Comparison of ENCODE assay signal across 21 cellular contexts in genomic region chr1:38061290-38061689, GRCh38. TPM values are rescaled to one million over a fixed set of nuclear protein-coding genes. Genes with fewer than 3 reads are reported as not detected.
DNase-seq lines count a peak whose midpoint lies in the region; ATAC-seq, FAIRE-seq and TF ChIP-seq lines count a peak whose summit lies in the region.
"Had no signal": no experiment of that assay in that cellular context is flagged by ENCODE, and none has a peak within 500 bp of the region (broad histone marks: within the 10 kb centered on the region; RNA-seq: fewer than 3 reads in every experiment).

No MANE protein-coding gene starts in this region.

- no peaks in the 10 kb centered on the region for H3K36me3 ChIP-seq in HEK293 (ENCODE audit: control insufficient read depth in 2 of 2, insufficient read depth in 1 of 2, low read length in 2 of 2)
- no peaks in the 10 kb centered on the region for H3K36me3 ChIP-seq in GM12878 (ENCODE audit: control insufficient read depth in 2 of 2, insufficient read depth in 2 of 2, low read length in 1 of 2)
- H3K36me3 ChIP-seq in neural progenitor cell: no peaks in the 10 kb centered on the region
- H3K36me3 ChIP-seq in CD8-positive, alpha-beta T cell (ENCODE audit: insufficient read depth, low read length): no peaks in the 10 kb centered on the region

- no peak overlapping the region for H3K9ac ChIP-seq in GM12878 (ENCODE audit: control insufficient read depth, insufficient read depth, low read length)
- H3K9ac ChIP-seq in neural progenitor cell: no peak overlapping the region

- H3K4me2 ChIP-seq in GM12878 (ENCODE audit: control insufficient read depth, insufficient read depth): peak overlapping the region; percentile 71; the same call in 1 of the 2 replicates
- no peak overlapping the region for H3K4me2 ChIP-seq in neural progenitor cell
- H3K4me2 ChIP-seq: GM23338 had no signal

- H4K20me1 ChIP-seq in GM12878 (ENCODE audit: control insufficient read depth, insufficient read depth) (no peaks in the 10 kb centered on the region), neural progenitor cell (ENCODE audit: low read depth) (no peaks in the 10 kb centered on the region)

- SMC1A ChIA-PET in GM12878 (lab: Charles Lee; ENCODE audit: uncharacterized antibody, unreplicated experiment): interaction anchor here (1.0 to 4.3 kb wide), 13 partner anchors 8 to 112 kb away, joined by 3 to 51 read pairs (median 7); no protein-coding TSS in a partner anchor

- no peak overlapping the region for H3K27ac Mint-ChIP-seq in neural progenitor cell
- peak overlapping the region; percentile 79 for H3K27ac Mint-ChIP-seq in stimulated activated naive B cell treated with anti-CD40 and anti-IgM and Interleukin-4, amounts not matched to agents 10 μg/mL and 1 μg/mL and 100 μg/mL, for 72 hours
- no peak overlapping the region for H3K27ac Mint-ChIP-seq in activated T-cell treated with anti-CD3 and anti-CD28 coated beads, Interleukin-2, amount 50 U/mL, for 24 hours
- H3K27ac Mint-ChIP-seq in CD8-positive, alpha-beta T cell: no peak overlapping the region
- H3K27ac Mint-ChIP-seq: CD4-positive, alpha-beta T cell; GM23338 had no signal

- no peak for TF ChIP-seq EP300 in GM12878 (IDR thresholded peaks at IDR 0.05; ENCODE audit: borderline replicate concordance in 1 of 2, control insufficient read depth in 1 of 2, low read depth in 2 of 2, low read length in 2 of 2)

- H3K4me3 ChIP-seq in HEK293 (ENCODE audit: low read depth, low read length) (no peak overlapping the region), GM12878 (no peak overlapping the region), neural progenitor cell (no peak overlapping the region)
- H3K4me3 ChIP-seq in CD8-positive, alpha-beta T cell (ENCODE audit: low read depth, low read length): no peak overlapping the region
- H3K4me3 ChIP-seq: GM23338 had no signal

- H3K36me3 Mint-ChIP-seq in neural progenitor cell: no peaks in the 10 kb centered on the region
- no peaks in the 10 kb centered on the region for H3K36me3 Mint-ChIP-seq in stimulated activated naive B cell treated with anti-CD40 and anti-IgM and Interleukin-4, amounts not matched to agents 10 μg/mL and 1 μg/mL and 100 μg/mL, for 72 hours
- H3K36me3 Mint-ChIP-seq in activated T-cell treated with anti-CD3 and anti-CD28 coated beads, Interleukin-2, amount 50 U/mL, for 24 hours (ENCODE audit: low read depth): no peaks in the 10 kb centered on the region
- no peaks in the 10 kb centered on the region for H3K36me3 Mint-ChIP-seq in CD8-positive, alpha-beta T cell
- H3K36me3 Mint-ChIP-seq: IgD-negative memory B cell had no signal

- no peak for ATAC-seq in GM12878
- ATAC-seq in stimulated activated naive B cell treated with anti-CD40 and anti-IgM and Interleukin-4, amounts not matched to agents 10 μg/mL and 1 μg/mL and 100 μg/mL, for 72 hours (replicated peaks): no peak
- ATAC-seq in HG02852 (IDR thresholded peaks at IDR 0.05; ENCODE audit: unreplicated experiment): no peak
- no peak for ATAC-seq in CD8-positive, alpha-beta T cell
- ATAC-seq: GM23338, HCT116, HepG2 had no signal

- peak overlapping the region; percentile 33 for H3K4me3 Mint-ChIP-seq in neural progenitor cell
- no peak overlapping the region for H3K4me3 Mint-ChIP-seq in stimulated activated naive B cell treated with anti-CD40 and anti-IgM and Interleukin-4, amounts not matched to agents 10 μg/mL and 1 μg/mL and 100 μg/mL, for 72 hours
- no peak overlapping the region for H3K4me3 Mint-ChIP-seq in activated T-cell treated with anti-CD3 and anti-CD28 coated beads, Interleukin-2, amount 50 U/mL, for 24 hours
- no peak overlapping the region for H3K4me3 Mint-ChIP-seq in CD8-positive, alpha-beta T cell
- H3K4me3 Mint-ChIP-seq: CD4-positive, alpha-beta T cell; GM23338; IgD-negative memory B cell had no signal

- H3K27me3 Mint-ChIP-seq in neural progenitor cell (ENCODE audit: insufficient read depth, low read depth): peaks cover 8% of the 10 kb centered on the region
- peaks cover 24 to 27% of the 10 kb centered on the region in 2 donors for H3K27me3 Mint-ChIP-seq in stimulated activated naive B cell treated with anti-CD40 and anti-IgM and Interleukin-4, amounts not matched to agents 10 μg/mL and 1 μg/mL and 100 μg/mL, for 72 hours
- peaks cover 16% of the 10 kb centered on the region for H3K27me3 Mint-ChIP-seq in activated T-cell treated with anti-CD3 and anti-CD28 coated beads, Interleukin-2, amount 50 U/mL, for 24 hours
- H3K27me3 Mint-ChIP-seq in CD8-positive, alpha-beta T cell (ENCODE audit: low read depth): peaks cover 7% of the 10 kb centered on the region
- H3K27me3 Mint-ChIP-seq: IgD-negative memory B cell had no signal

- in situ Hi-C loops in GM12878 (cut with MboI): no loop called here

- no peak overlapping the region for H3K27ac ChIP-seq in HEK293 (ENCODE audit: extremely low read depth, low read depth, low read length)
- peak overlapping the region; percentile 71 for H3K27ac ChIP-seq in GM12878 (ENCODE audit: control insufficient read depth, insufficient read depth)
- no peak overlapping the region for H3K27ac ChIP-seq in neural progenitor cell
- H3K27ac ChIP-seq in CD8-positive, alpha-beta T cell (ENCODE audit: low read depth, low read length): no peak overlapping the region
- H3K27ac ChIP-seq: C4-2B had no signal

- TF ChIP-seq CTCF in HEK293 (tag by site-specific recombination; IDR thresholded peaks at IDR 0.05): no peak
- no peak for TF ChIP-seq CTCF in GM12878 (IDR thresholded peaks at IDR 0.05 in 2 of 3, conservative IDR thresholded peaks at IDR 0.05 in 1 of 3; ENCODE audit: control insufficient read depth in 2 of 3, extremely low read depth in 1 of 3, insufficient read depth in 1 of 3, low read depth in 3 of 3, low read length in 3 of 3)
- no peak for TF ChIP-seq CTCF in neural progenitor cell (IDR thresholded peaks at IDR 0.05)
- TF ChIP-seq CTCF in CD8-positive, alpha-beta T cell (IDR thresholded peaks at IDR 0.05): no peak

- POLR2A ChIA-PET in HEK293 (lab: Yijun Ruan, JAX) (no interaction called here), GM12878 (lab: Charles Lee) (interaction anchor here (1.0 to 3.2 kb wide), 7 partner anchors 8 to 33 kb away, joined by 3 to 13 read pairs (median 6); no protein-coding TSS in a partner anchor)
- POLR2A ChIA-PET in CD8-positive, alpha-beta T cell (lab: Charles Lee): no interaction called here

- H2AFZ ChIP-seq in GM12878 (ENCODE audit: control insufficient read depth, low read depth, low read length) (no peak overlapping the region), neural progenitor cell (replicated peaks) (no peak overlapping the region)
- H2AFZ ChIP-seq: GM23338 had no signal

- peaks cover 8% of the 10 kb centered on the region for H3F3A ChIP-seq in neural progenitor cell (ENCODE audit: low read depth)

- DNase-seq in GM12878 (ENCODE audit: low read depth, low spot score) (no peak), neural progenitor cell (ENCODE audit: low spot score) (no peak)
- DNase-seq in stimulated activated naive B cell treated with anti-CD40 and anti-IgM and Interleukin-4, amounts not matched to agents 10 μg/mL and 1 μg/mL and 100 μg/mL, for 72 hours: no peak
- no peak for DNase-seq in activated T-cell treated with anti-CD3 and anti-CD28 coated beads, Interleukin-2, amount 50 U/mL, for 24 hours
- DNase-seq in CD8-positive, alpha-beta T cell: no peak
- DNase-seq: AML-193; Calu3; CD4-positive, alpha-beta T cell; DND-41; H7; KG1 had no signal

- no TSS peak for BruUV-seq in GM12878 (replicated peaks; lab: Mats Ljungman, UMichigan)

- TF ChIP-seq RAD21 in GM12878 (IDR thresholded peaks at IDR 0.05; ENCODE audit: insufficient read depth, low read depth, low read length): no peak

- H3K9me3 Mint-ChIP-seq in neural progenitor cell: no peaks in the 10 kb centered on the region
- no peaks in the 10 kb centered on the region for H3K9me3 Mint-ChIP-seq in stimulated activated naive B cell treated with anti-CD40 and anti-IgM and Interleukin-4, amounts not matched to agents 10 μg/mL and 1 μg/mL and 100 μg/mL, for 72 hours
- H3K9me3 Mint-ChIP-seq in activated T-cell treated with anti-CD3 and anti-CD28 coated beads, Interleukin-2, amount 50 U/mL, for 24 hours: no peaks in the 10 kb centered on the region
- no peaks in the 10 kb centered on the region for H3K9me3 Mint-ChIP-seq in CD8-positive, alpha-beta T cell
- H3K9me3 Mint-ChIP-seq: CD4-positive, alpha-beta T cell had no signal

- H3K27me3 ChIP-seq in GM12878 (replicated peaks in 1 of 2; ENCODE audit: control insufficient read depth in 2 of 2, insufficient read depth in 2 of 2, low read length in 1 of 2) (no peaks in the 10 kb centered on the region), neural progenitor cell (no peaks in the 10 kb centered on the region)
- no peaks in the 10 kb centered on the region for H3K27me3 ChIP-seq in CD8-positive, alpha-beta T cell (ENCODE audit: insufficient read depth, low read length)

- WGBS in GM12878 (ENCODE audit: insufficient coverage, insufficient replicate concordance, low lambda C conversion rate, missing lambda C conversion rate): 58% methylated on average over 1 of the region's 1 CpG

- TF ChIP-seq POLR2A in GM12878 (IDR thresholded peaks at IDR 0.05; ENCODE audit: low read depth, low read length): no peak

- no peak for FAIRE-seq in GM12878 (lab: Jason Lieb, UNC)
- FAIRE-seq: G401.6, HepG2 had no signal

- H3K9me3 ChIP-seq in HEK293 (ENCODE audit: control insufficient read depth, insufficient read depth, low read depth, low read length): no peaks in the 10 kb centered on the region
- no peaks in the 10 kb centered on the region for H3K9me3 ChIP-seq in GM12878 (replicated peaks; ENCODE audit: control insufficient read depth, insufficient read depth, low read length)
- H3K9me3 ChIP-seq in neural progenitor cell (ENCODE audit: low read depth): no peaks in the 10 kb centered on the region
- H3K9me3 ChIP-seq in CD8-positive, alpha-beta T cell (ENCODE audit: low read length): no peaks in the 10 kb centered on the region

- RAD21 ChIA-PET in GM12878 (lab: Charles Lee; ENCODE audit: unreplicated experiment): interaction anchor here (1.1 to 8.9 kb wide), 10 partner anchors 9 to 448 kb away, joined by 3 to 73 read pairs (median 10); partner anchors contain the start of gene POU3F1

- H3K79me2 ChIP-seq in GM12878 (ENCODE audit: control insufficient read depth, insufficient read depth, low read length) (no peaks in the 10 kb centered on the region), neural progenitor cell (ENCODE audit: low read depth) (peaks cover 35% of the 10 kb centered on the region)

- H3K4me1 ChIP-seq in HEK293 (ENCODE audit: control insufficient read depth, insufficient read depth, low read length): no peaks in the 10 kb centered on the region
- H3K4me1 ChIP-seq in GM12878 (ENCODE audit: control insufficient read depth, insufficient read depth, low read length): peaks cover 15% of the 10 kb centered on the region
- H3K4me1 ChIP-seq in neural progenitor cell: peaks cover 13% of the 10 kb centered on the region
- H3K4me1 ChIP-seq in CD8-positive, alpha-beta T cell (ENCODE audit: insufficient read depth, low read length): no peaks in the 10 kb centered on the region

- intact Hi-C loops in GM12878 (cut with micrococcal nuclease; ENCODE audit: unreplicated experiment): loop anchor here (5.0 kb wide), 1 partner anchor 111 kb away; no protein-coding TSS in a partner anchor
- intact Hi-C loops in CD8-positive, alpha-beta T cell (cut with DNase I, micrococcal nuclease): no loop called here

- CTCF ChIA-PET in HEK293 (lab: Yijun Ruan, JAX) (interaction anchor here (0.8 to 3.2 kb wide), 2 partner anchors 10 to 18 kb away, joined by 3 to 13 read pairs; no protein-coding TSS in a partner anchor), GM12878 (lab: Yijun Ruan, JAX) (interaction anchor here (0.9 to 3.9 kb wide), 9 partner anchors 8 to 92 kb away, joined by 3 to 71 read pairs (median 10); no protein-coding TSS in a partner anchor)
- CTCF ChIA-PET in CD8-positive, alpha-beta T cell (lab: Charles Lee): interaction anchor here (1.1 kb wide), 1 partner anchor 10 kb away, joined by 3 read pairs; no protein-coding TSS in a partner anchor

- H3K4me1 Mint-ChIP-seq in neural progenitor cell: peaks cover 40% of the 10 kb centered on the region
- peaks cover 9 to 18% of the 10 kb centered on the region in 2 donors for H3K4me1 Mint-ChIP-seq in stimulated activated naive B cell treated with anti-CD40 and anti-IgM and Interleukin-4, amounts not matched to agents 10 μg/mL and 1 μg/mL and 100 μg/mL, for 72 hours
- H3K4me1 Mint-ChIP-seq in activated T-cell treated with anti-CD3 and anti-CD28 coated beads, Interleukin-2, amount 50 U/mL, for 24 hours (ENCODE audit: low read depth): peaks cover 9% of the 10 kb centered on the region
- H3K4me1 Mint-ChIP-seq in CD8-positive, alpha-beta T cell (ENCODE audit: low read depth): no peaks in the 10 kb centered on the region

RNA-seq across cellular contexts. Expression of gene POU3F1, which starts 14.7 kb away (rescaled TPM):
- 0.40 TPM in 1 of 2 replicates, not detected in the other for total RNA-seq in GM12878 (2013; cell fraction: nucleolus; rRNA removed)
- total RNA-seq in GM12878 (2014; rRNA removed) (0.23 and 0.38 TPM in 2 replicates), GM12878 (2014; rRNA removed; fragmentation: Illumina TruSeq; extraction: Trizol) (0.09 and 0.14 TPM in 2 replicates), GM12878 (2021) (0.38 and 0.53 TPM in 2 replicates), neural progenitor cell (ENCODE audit: low replicate concordance) (16.5 and 44.6 TPM in 2 replicates)
- polyA plus RNA-seq in GM12878 (2011; ENCODE audit: low read depth): not detected
- polyA plus RNA-seq in GM12878 (2011; rRNA removed) (0.10 TPM in 1 of 2 replicates, not detected in the other), GM12878 (2014; fragmentation: Illumina TruSeq; extraction: Trizol) (0.09 and 0.13 TPM in 2 replicates), GM12878 (2014; fragmentation: Nextera tagmentation; extraction: Ambion mirVana) (under 1 TPM in 1 of 2 experiments, not detected in 1; 0.04 TPM), GM12878 (2014; rRNA removed) (0.15 and 0.53 TPM in 2 replicates), GM12878 (2016; fragmentation: Nextera tagmentation; extraction: Ambion mirVana) (not detected)
- polyA plus RNA-seq in GM12878 (2011; cell fraction: cytosol; rRNA removed): 0.13 TPM in 2 replicates
- 0.34 and 0.53 TPM in 2 replicates for polyA plus RNA-seq in GM12878 (2011; cell fraction: nucleus; rRNA removed)
- 0.06 and 0.07 TPM in 2 replicates for polyA plus RNA-seq in GM12878 (2012)
- not detected in 2 replicates for polyA minus RNA-seq in GM12878 (2011; rRNA and poly(A)+ RNA removed)
- 0.42 TPM in 1 of 2 replicates, not detected in the other for polyA minus RNA-seq in GM12878 (2011; cell fraction: cytosol; rRNA and poly(A)+ RNA removed)
- polyA minus RNA-seq in GM12878 (2011; cell fraction: nucleus; rRNA and poly(A)+ RNA removed): 0.24 and 0.38 TPM in 2 replicates
- 1 to 10 TPM; 1.0 to 1.1 TPM for total RNA-seq in CD8-positive, alpha-beta T cell
- total RNA-seq: A172, Calu3, HepG2 had no signal
- polyA plus RNA-seq: BJ, HepG2, IgD-negative memory B cell had no signal

RNA-seq across cellular contexts. Expression of gene UTP11, which starts 48.8 kb away (rescaled TPM):
- 27.6 and 31.6 TPM in 2 replicates for total RNA-seq in GM12878 (2013; cell fraction: nucleolus; rRNA removed)
- total RNA-seq in GM12878 (2014; rRNA removed) (51.5 and 55.0 TPM in 2 replicates), GM12878 (2014; rRNA removed; fragmentation: Illumina TruSeq; extraction: Trizol) (77.8 and 78.1 TPM in 2 replicates), GM12878 (2021) (39.6 and 41.8 TPM in 2 replicates), neural progenitor cell (ENCODE audit: low replicate concordance) (52.4 and 86.0 TPM in 2 replicates)
- polyA plus RNA-seq in GM12878 (2011; ENCODE audit: low read depth): 9.8 TPM
- polyA plus RNA-seq in GM12878 (2011; rRNA removed) (34.5 and 47.6 TPM in 2 replicates), GM12878 (2014; fragmentation: Illumina TruSeq; extraction: Trizol) (125 and 146 TPM in 2 replicates), GM12878 (2014; fragmentation: Nextera tagmentation; extraction: Ambion mirVana) (100 to 1,000 TPM in 1 of 2 experiments, 10 to 100 TPM in 1; 96.4 to 107 TPM), GM12878 (2014; rRNA removed) (54.9 and 57.2 TPM in 2 replicates), GM12878 (2016; fragmentation: Nextera tagmentation; extraction: Ambion mirVana) (10 to 100 TPM; 62.7 to 65.7 TPM)
- 15.4 and 18.0 TPM in 2 replicates for polyA plus RNA-seq in GM12878 (2011; cell fraction: cytosol; rRNA removed)
- polyA plus RNA-seq in GM12878 (2011; cell fraction: nucleus; rRNA removed): 9.2 and 15.4 TPM in 2 replicates
- polyA plus RNA-seq in GM12878 (2012): 19.1 and 19.2 TPM in 2 replicates
- 8.6 and 11.3 TPM in 2 replicates for polyA minus RNA-seq in GM12878 (2011; rRNA and poly(A)+ RNA removed)
- 7.9 and 9.7 TPM in 2 replicates for polyA minus RNA-seq in GM12878 (2011; cell fraction: cytosol; rRNA and poly(A)+ RNA removed)
- 7.7 and 12.4 TPM in 2 replicates for polyA minus RNA-seq in GM12878 (2011; cell fraction: nucleus; rRNA and poly(A)+ RNA removed)
- 10 to 100 TPM; 12.8 to 14.0 TPM for total RNA-seq in CD8-positive, alpha-beta T cell

RNA-seq across cellular contexts. Expression of gene FHL3, which starts 56.0 kb away (rescaled TPM):
- 9.3 and 14.1 TPM in 2 replicates for total RNA-seq in GM12878 (2013; cell fraction: nucleolus; rRNA removed)
- 8.1 and 8.9 TPM in 2 replicates for total RNA-seq in GM12878 (2014; rRNA removed)
- total RNA-seq in GM12878 (2014; rRNA removed; fragmentation: Illumina TruSeq; extraction: Trizol): 4.2 and 5.2 TPM in 2 replicates
- total RNA-seq in GM12878 (2021): 11.5 and 13.9 TPM in 2 replicates
- 4.2 TPM for polyA plus RNA-seq in GM12878 (2011; ENCODE audit: low read depth)
- 0.53 and 1.3 TPM in 2 replicates for polyA plus RNA-seq in GM12878 (2011; rRNA removed)
- polyA plus RNA-seq in GM12878 (2011; cell fraction: cytosol; rRNA removed): 2.2 and 2.6 TPM in 2 replicates
- polyA plus RNA-seq in GM12878 (2011; cell fraction: nucleus; rRNA removed): 3.2 and 3.6 TPM in 2 replicates
- 9.1 and 13.9 TPM in 2 replicates for polyA plus RNA-seq in GM12878 (2012)
- 3.9 and 9.2 TPM in 2 replicates for polyA plus RNA-seq in GM12878 (2014; fragmentation: Illumina TruSeq; extraction: Trizol)
- 1 to 10 TPM in 1 of 2 experiments, under 1 TPM in 1; 0.26 to 1.3 TPM for polyA plus RNA-seq in GM12878 (2014; fragmentation: Nextera tagmentation; extraction: Ambion mirVana)
- polyA plus RNA-seq in GM12878 (2014; rRNA removed): 7.7 and 10.3 TPM in 2 replicates
- 10 to 100 TPM; 10.1 to 10.7 TPM for polyA plus RNA-seq in GM12878 (2016; fragmentation: Nextera tagmentation; extraction: Ambion mirVana)
- 1.8 and 4.2 TPM in 2 replicates for polyA minus RNA-seq in GM12878 (2011; rRNA and poly(A)+ RNA removed)
- polyA minus RNA-seq in GM12878 (2011; cell fraction: cytosol; rRNA and poly(A)+ RNA removed): 2.3 and 6.5 TPM in 2 replicates
- 2.7 and 3.2 TPM in 2 replicates for polyA minus RNA-seq in GM12878 (2011; cell fraction: nucleus; rRNA and poly(A)+ RNA removed)
- total RNA-seq in neural progenitor cell (ENCODE audit: low replicate concordance): 8.1 and 21.5 TPM in 2 replicates
- 1 to 10 TPM; 5.6 to 5.9 TPM for total RNA-seq in CD8-positive, alpha-beta T cell
